ENCODE assay signal across 9 cellular contexts in genomic region chr2:199596549-199596948, GRCh38.
DNase-seq lines count a peak whose midpoint lies in the region; ATAC-seq and TF ChIP-seq lines count a peak whose summit lies in the region.
"Had no signal": no experiment of that assay in that cellular context is flagged by ENCODE, and none has a peak within 500 bp of the region (broad histone marks: within the 10 kb centered on the region; RNA-seq: fewer than 3 reads in every experiment).

No MANE protein-coding gene starts in this region.

- no peaks in the 10 kb centered on the region for H4K20me1 ChIP-seq in MM.1S (ENCODE audit: insufficient read depth, low read length)

- DNase-seq in NCI-H2227 treated with DMSO at 0.1 percent for 48 hours (lab: John Stamatoyannopoulos, UW), result peak; percentile 22
- no peak for DNase-seq in NCI-H2227 (lab: John Stamatoyannopoulos, UW; ENCODE audit: unreplicated experiment)
- DNase-seq in MM.1S, result peak; percentile 32
- DNase-seq in astrocyte of the hippocampus (ENCODE audit: low read depth, low spot score), result peak; percentile 13
- no peak for DNase-seq in CD1c-positive myeloid dendritic cell (ENCODE audit: extremely low spot score)
- DNase-seq in natural killer cell treated with Interleukin-12 subunit alpha and Interleukin-12 subunit beta and Interleukin-15 and Interleukin-18, amount 100 ng/mL, for 72 hours (ENCODE audit: low spot score), result no peak
- no peak for DNase-seq in naive thymus-derived CD8-positive, alpha-beta T cell

- no peak overlapping the region for H3K27ac Mint-ChIP-seq in natural killer cell treated with Interleukin-12 subunit alpha and Interleukin-12 subunit beta and Interleukin-15 and Interleukin-18, amount 100 ng/mL, for 72 hours
- H3K27ac Mint-ChIP-seq in naive thymus-derived CD8-positive, alpha-beta T cell, result no peak overlapping the region

- no peaks in the 10 kb centered on the region for H3F3A ChIP-seq in MM.1S (ENCODE audit: insufficient read depth, low read length)

- H3K27ac ChIP-seq in MM.1S (ENCODE audit: low read length) (no peak overlapping the region), parathyroid adenoma (no peak overlapping the region)
- H3K27ac ChIP-seq: SK-N-MC had no signal

- POLR2A ChIA-PET in naive thymus-derived CD8-positive, alpha-beta T cell (lab: Charles Lee), result no interaction called here

- H3K4me1 ChIP-seq in MM.1S (ENCODE audit: low read length), result no peaks in the 10 kb centered on the region
- H3K4me1 ChIP-seq in parathyroid adenoma, result no peaks in the 10 kb centered on the region

- H3K9me3 ChIP-seq in MM.1S (replicated peaks; ENCODE audit: insufficient read depth, low read length), result no peaks in the 10 kb centered on the region
- no peaks in the 10 kb centered on the region for H3K9me3 ChIP-seq in parathyroid adenoma (ENCODE audit: control insufficient read depth, low read length)

- H2AFZ ChIP-seq in MM.1S (ENCODE audit: low read length), result no peak overlapping the region
- H2AFZ ChIP-seq in parathyroid adenoma, result no peak overlapping the region

- H3K9me3 Mint-ChIP-seq in natural killer cell treated with Interleukin-12 subunit alpha and Interleukin-12 subunit beta and Interleukin-15 and Interleukin-18, amount 100 ng/mL, for 72 hours, result no peaks in the 10 kb centered on the region
- peaks cover 0 to 3% (median 0%) of the 10 kb centered on the region in 9 donors for H3K9me3 Mint-ChIP-seq in naive thymus-derived CD8-positive, alpha-beta T cell

- H3K4me2 ChIP-seq in MM.1S (ENCODE audit: low read depth, low read length), result no peak overlapping the region
- no peak overlapping the region for H3K4me2 ChIP-seq in parathyroid adenoma (ENCODE audit: low read length)

- no peak overlapping the region for H3K4me3 ChIP-seq in MM.1S (ENCODE audit: low read length)
- H3K4me3 ChIP-seq in parathyroid adenoma (ENCODE audit: low read depth, low read length), result no peak overlapping the region
- H3K4me3 ChIP-seq: SK-N-MC had no signal

- H3K9ac ChIP-seq in MM.1S (ENCODE audit: low read length) (no peak overlapping the region), parathyroid adenoma (no peak overlapping the region)

- H3K27me3 Mint-ChIP-seq in natural killer cell treated with Interleukin-12 subunit alpha and Interleukin-12 subunit beta and Interleukin-15 and Interleukin-18, amount 100 ng/mL, for 72 hours, result peaks cover 12 to 16% of the 10 kb centered on the region in 2 donors
- peaks cover 0 to 13% (median 6%) of the 10 kb centered on the region in 5 donors for H3K27me3 Mint-ChIP-seq in naive thymus-derived CD8-positive, alpha-beta T cell

- no peak overlapping the region for H3K4me3 Mint-ChIP-seq in natural killer cell treated with Interleukin-12 subunit alpha and Interleukin-12 subunit beta and Interleukin-15 and Interleukin-18, amount 100 ng/mL, for 72 hours
- H3K4me3 Mint-ChIP-seq in naive thymus-derived CD8-positive, alpha-beta T cell, result no peak overlapping the region

- no peaks in the 10 kb centered on the region for H3K4me1 Mint-ChIP-seq in natural killer cell treated with Interleukin-12 subunit alpha and Interleukin-12 subunit beta and Interleukin-15 and Interleukin-18, amount 100 ng/mL, for 72 hours (ENCODE audit: low read depth in 2 of 2)
- peaks cover 0 to 3% (median 0%) of the 10 kb centered on the region in 4 donors for H3K4me1 Mint-ChIP-seq in naive thymus-derived CD8-positive, alpha-beta T cell

- H3K36me3 ChIP-seq in MM.1S (replicated peaks; ENCODE audit: insufficient read depth, low read length) (no peaks in the 10 kb centered on the region), parathyroid adenoma (ENCODE audit: control insufficient read depth, insufficient read depth, low read length) (no peaks in the 10 kb centered on the region)

- H3K79me2 ChIP-seq in MM.1S (ENCODE audit: low read length) (no peaks in the 10 kb centered on the region), parathyroid adenoma (no peaks in the 10 kb centered on the region)

- peak; percentile 60 for TF ChIP-seq CTCF in MM.1S (IDR thresholded peaks at IDR 0.05; ENCODE audit: low read length)
- peak; percentile 7 for TF ChIP-seq CTCF in parathyroid adenoma (IDR thresholded peaks at IDR 0.05)

- no peak for ATAC-seq in natural killer cell treated with Interleukin-12 subunit alpha and Interleukin-12 subunit beta and Interleukin-15 and Interleukin-18, amount 100 ng/mL, for 72 hours
- no peak for ATAC-seq in naive thymus-derived CD8-positive, alpha-beta T cell

- H3K27me3 ChIP-seq in MM.1S (replicated peaks; ENCODE audit: insufficient read depth, low read length) (no peaks in the 10 kb centered on the region), parathyroid adenoma (ENCODE audit: control insufficient read depth, insufficient read depth, low read length) (peaks cover 4% of the 10 kb centered on the region)

- no peaks in the 10 kb centered on the region for H3K9me2 ChIP-seq in MM.1S (replicated peaks; ENCODE audit: insufficient read depth, low read length)

- no peaks in the 10 kb centered on the region for H3K36me3 Mint-ChIP-seq in natural killer cell treated with Interleukin-12 subunit alpha and Interleukin-12 subunit beta and Interleukin-15 and Interleukin-18, amount 100 ng/mL, for 72 hours
- no peaks in the 10 kb centered on the region for H3K36me3 Mint-ChIP-seq in naive thymus-derived CD8-positive, alpha-beta T cell

Comparison
In these comparisons a context has a peak if more than half of its experiments do, and no peak if none do; other contexts are left out.
1. DNase-seq: peak in NCI-H2227 treated with DMSO at 0.1 percent for 48 hours (single experiment), MM.1S (single experiment) and astrocyte of the hippocampus (single experiment); none in NCI-H2227 (single experiment), CD1c-positive myeloid dendritic cell (single experiment), natural killer cell treated with Interleukin-12 subunit alpha and Interleukin-12 subunit beta and Interleukin-15 and Interleukin-18, amount 100 ng/mL, for 72 hours (single experiment) and naive thymus-derived CD8-positive, alpha-beta T cell (0 of 10).